Comparison of ENCODE assay signal across 26 cellular contexts in genomic region chr1:100253552-100253951, GRCh38.
"Had no signal": no experiment of that assay in that cellular context is flagged by ENCODE, and none has a peak within 500 bp of the region (broad histone marks: within the 10 kb centered on the region; RNA-seq: fewer than 3 reads in every experiment).

No MANE protein-coding gene starts in this region.

- H3K27ac Mint-ChIP-seq: activated B cell treated with CpG ODN at 0.5 μM for 24 hours; activated CD4-positive, alpha-beta memory T cell treated with anti-CD3 and anti-CD28 coated beads, Interleukin-2, amount 10 ng/mL, durations not matched to agents 7 days and 5 days; activated naive CD4-positive, alpha-beta T cell treated with anti-CD3 and anti-CD28 coated beads for 36 hours; activated naive CD8-positive, alpha-beta T cell treated with anti-CD3 and anti-CD28 coated beads, Interleukin-2, amount 10 ng/mL, durations not matched to agents 7 days and 5 days; activated T-cell treated with anti-CD3 and anti-CD28 coated beads, Interleukin-2, amount 50 U/mL, for 72 hours; memory B cell; nephron; stimulated activated effector memory CD8-positive, alpha-beta T cell treated with anti-CD3 and anti-CD28 coated beads, Interleukin-12 subunit alpha, Interleukin-12 subunit beta, amount 100 ng/mL, for 72 hours; stimulated activated naive CD8-positive, alpha-beta T cell treated with anti-CD3 and anti-CD28 coated beads, Interleukin-15, amount 100 ng/mL, for 72 hours; T-helper 2 cell treated with Interferon-gamma antibody and Interleukin-4, amounts not matched to agents 5 μg/mL and 100 μg/mL, for 36 hours had no signal

- H3K36me3 ChIP-seq: breast epithelium, colonic mucosa, heart left ventricle, tibial artery had no signal

- H3K4me3 Mint-ChIP-seq: activated B cell treated with CpG ODN at 0.5 μM for 24 hours; activated CD4-positive, alpha-beta memory T cell treated with anti-CD3 and anti-CD28 coated beads, Interleukin-2, amount 10 ng/mL, durations not matched to agents 7 days and 5 days; activated naive CD4-positive, alpha-beta T cell treated with anti-CD3 and anti-CD28 coated beads for 36 hours; activated naive CD8-positive, alpha-beta T cell treated with anti-CD3 and anti-CD28 coated beads, Interleukin-2, amount 10 ng/mL, durations not matched to agents 7 days and 5 days; activated T-cell treated with anti-CD3 and anti-CD28 coated beads, Interleukin-2, amount 50 U/mL, for 72 hours; central memory CD8-positive, alpha-beta T cell; memory B cell; nephron; stimulated activated effector memory CD8-positive, alpha-beta T cell treated with anti-CD3 and anti-CD28 coated beads, Interleukin-12 subunit alpha, Interleukin-12 subunit beta, amount 100 ng/mL, for 72 hours; stimulated activated naive CD8-positive, alpha-beta T cell treated with anti-CD3 and anti-CD28 coated beads, Interleukin-15, amount 100 ng/mL, for 72 hours; T-helper 2 cell treated with Interferon-gamma antibody and Interleukin-4, amounts not matched to agents 5 μg/mL and 100 μg/mL, for 36 hours had no signal

- H3K9ac ChIP-seq: parathyroid adenoma had no signal

- H3K27me3 ChIP-seq: breast epithelium, colonic mucosa, dorsolateral prefrontal cortex, heart left ventricle, tibial artery had no signal

- H3K36me3 Mint-ChIP-seq: memory B cell; stimulated activated effector memory CD8-positive, alpha-beta T cell treated with anti-CD3 and anti-CD28 coated beads, Interleukin-12 subunit alpha, Interleukin-12 subunit beta, amount 100 ng/mL, for 72 hours had no signal

- H3K27me3 Mint-ChIP-seq: central memory CD8-positive, alpha-beta T cell; memory B cell; stimulated activated naive CD8-positive, alpha-beta T cell treated with anti-CD3 and anti-CD28 coated beads, Interleukin-15, amount 100 ng/mL, for 72 hours had no signal

- DNase-seq: activated B cell treated with CpG ODN at 0.5 μM for 24 hours; activated CD4-positive, alpha-beta memory T cell treated with anti-CD3 and anti-CD28 coated beads, Interleukin-2, amount 10 ng/mL, durations not matched to agents 7 days and 5 days; activated CD4-positive, alpha-beta T cell treated with anti-CD3 and anti-CD28 coated beads for 48 hours; activated effector memory CD4-positive, alpha-beta T cell treated with Interleukin-2 at 50 U/mL for 16 hours; activated naive CD4-positive, alpha-beta T cell treated with anti-CD3 and anti-CD28 coated beads for 36 hours; activated naive CD8-positive, alpha-beta T cell treated with anti-CD3 and anti-CD28 coated beads, Interleukin-2, amount 10 ng/mL, durations not matched to agents 7 days and 5 days; activated T-cell treated with anti-CD3 and anti-CD28 coated beads, Interleukin-2, amount 50 U/mL, for 72 hours; amniotic stem cell; colonic mucosa; dorsolateral prefrontal cortex; heart left ventricle; islet precursor cell; left colon; nucleus accumbens; right cardiac atrium; small intestine; stimulated activated CD4-positive, alpha-beta T cell treated with anti-CD3 and anti-CD28 coated beads, Interleukin-2, amount 100 ng/mL, for 24 hours; stimulated activated naive CD8-positive, alpha-beta T cell treated with anti-CD3 and anti-CD28 coated beads, Interleukin-15, amount 100 ng/mL, for 72 hours; tibial artery had no signal

- ATAC-seq: activated T-cell treated with anti-CD3 and anti-CD28 coated beads, Interleukin-2, amount 50 U/mL, for 72 hours; heart left ventricle; left colon; right cardiac atrium; stimulated activated effector memory CD8-positive, alpha-beta T cell treated with anti-CD3 and anti-CD28 coated beads, Interleukin-12 subunit alpha, Interleukin-12 subunit beta, amount 100 ng/mL, for 72 hours; stimulated activated naive CD8-positive, alpha-beta T cell treated with anti-CD3 and anti-CD28 coated beads, Interleukin-15, amount 100 ng/mL, for 72 hours had no signal

- H3K9me3 ChIP-seq: breast epithelium, colonic mucosa, heart left ventricle, tibial artery had no signal

- H3K9me3 Mint-ChIP-seq: activated B cell treated with CpG ODN at 0.5 μM for 24 hours; activated CD4-positive, alpha-beta memory T cell treated with anti-CD3 and anti-CD28 coated beads, Interleukin-2, amount 10 ng/mL, durations not matched to agents 7 days and 5 days; activated naive CD4-positive, alpha-beta T cell treated with anti-CD3 and anti-CD28 coated beads for 36 hours; activated naive CD8-positive, alpha-beta T cell treated with anti-CD3 and anti-CD28 coated beads, Interleukin-2, amount 10 ng/mL, durations not matched to agents 7 days and 5 days; activated T-cell treated with anti-CD3 and anti-CD28 coated beads, Interleukin-2, amount 50 U/mL, for 72 hours; central memory CD8-positive, alpha-beta T cell; memory B cell; nephron; stimulated activated effector memory CD8-positive, alpha-beta T cell treated with anti-CD3 and anti-CD28 coated beads, Interleukin-12 subunit alpha, Interleukin-12 subunit beta, amount 100 ng/mL, for 72 hours; stimulated activated naive CD8-positive, alpha-beta T cell treated with anti-CD3 and anti-CD28 coated beads, Interleukin-15, amount 100 ng/mL, for 72 hours; T-helper 2 cell treated with Interferon-gamma antibody and Interleukin-4, amounts not matched to agents 5 μg/mL and 100 μg/mL, for 36 hours had no signal

- H3K4me1 Mint-ChIP-seq: activated B cell treated with CpG ODN at 0.5 μM for 24 hours; central memory CD8-positive, alpha-beta T cell; nephron; stimulated activated effector memory CD8-positive, alpha-beta T cell treated with anti-CD3 and anti-CD28 coated beads, Interleukin-12 subunit alpha, Interleukin-12 subunit beta, amount 100 ng/mL, for 72 hours; stimulated activated naive CD8-positive, alpha-beta T cell treated with anti-CD3 and anti-CD28 coated beads, Interleukin-15, amount 100 ng/mL, for 72 hours had no signal

- H3K27ac ChIP-seq: breast epithelium, colonic mucosa, dorsolateral prefrontal cortex, heart left ventricle, parathyroid adenoma, tibial artery had no signal

- H2AFZ ChIP-seq: parathyroid adenoma had no signal

- H3K4me3 ChIP-seq: breast epithelium, colonic mucosa, dorsolateral prefrontal cortex, heart left ventricle, tibial artery had no signal
